ENCODE assay signal across 8 cellular contexts in genomic region chr6:42099340-42100028, GRCh38. TPM values are rescaled to one million over a fixed set of nuclear protein-coding genes. Genes with fewer than 3 reads are reported as not detected.
DNase-seq lines count a peak whose midpoint lies in the region; ATAC-seq and TF ChIP-seq lines count a peak whose summit lies in the region.

No MANE protein-coding gene starts in this region.

- no peaks in the 10 kb centered on the region for H3K27me3 ChIP-seq in osteoblast (ENCODE audit: insufficient read depth, low read length)

- no peak overlapping the region for H3K4me3 ChIP-seq in osteoblast (ENCODE audit: insufficient read depth, low read length)

- ATAC-seq in GM21390 (IDR thresholded peaks at IDR 0.05; ENCODE audit: unreplicated experiment) (no peak), GM21381 (IDR thresholded peaks at IDR 0.05; ENCODE audit: unreplicated experiment) (no peak), GM19455 (IDR thresholded peaks at IDR 0.05; ENCODE audit: unreplicated experiment) (no peak)

- no peaks in the 10 kb centered on the region for H3K9me3 ChIP-seq in osteoblast (ENCODE audit: low read depth, low read length)

- peaks cover 28% of the 10 kb centered on the region for H3K4me1 ChIP-seq in osteoblast (ENCODE audit: insufficient read depth, low read length)

- no peak for TF ChIP-seq CTCF in osteoblast (IDR thresholded peaks at IDR 0.05; ENCODE audit: extremely low read depth, low read depth, low read length)

- H3K79me2 ChIP-seq in osteoblast (ENCODE audit: insufficient read depth, low read length) = no peaks in the 10 kb centered on the region

- no peaks in the 10 kb centered on the region for H4K20me1 ChIP-seq in osteoblast (ENCODE audit: insufficient read depth, low read length)

- H3K27ac ChIP-seq in caudate nucleus (ENCODE audit: low read depth, low read length) (peak overlapping the region; percentile 30), osteoblast (ENCODE audit: low read depth, low read length) (peak overlapping the region; percentile 79)

- in situ Hi-C loops in Caki2 (cut with HindIII; ENCODE audit: low pct_unique_long_range_greater_than_20kb, low sequenced_read_pairs) = no loop called here

- H3K36me3 ChIP-seq in osteoblast (ENCODE audit: insufficient read depth, low read length) = no peaks in the 10 kb centered on the region

- H2AFZ ChIP-seq in osteoblast (ENCODE audit: low read length) = peak overlapping the region; percentile 52

- DNase-seq in Caki2 (ENCODE audit: low read depth) (peak; percentile 31), M059J (ENCODE audit: low read depth) (peak; percentile 83), caudate nucleus (lab: John Stamatoyannopoulos, UW) (peak in 20 of 61 donors; percentile 1 to 62 (median 16)), osteoblast (ENCODE audit: insufficient read length, low spot score, missing footprints) (peak; percentile 95), AG08396 (ENCODE audit: low spot score) (no peak)

- peak overlapping the region; percentile 11 for H3K4me2 ChIP-seq in osteoblast (ENCODE audit: insufficient read depth, low read length)

RNA-seq across cellular contexts. Expression of gene C6orf132, which starts 42.9 kb away (rescaled TPM):
- 1.6 and 7.2 TPM in 2 replicates for total RNA-seq in Caki2 (2014; rRNA removed; shearing (Covaris generic); ENCODE audit: low replicate concordance)
- 0.30 and 2.2 TPM in 2 replicates for total RNA-seq in M059J (2014; rRNA removed; shearing (Covaris generic))
- 2.9 TPM in 2 replicates for total RNA-seq in osteoblast

RNA-seq across cellular contexts. Expression of gene TAF8, which starts 49.2 kb away (rescaled TPM):
- total RNA-seq in Caki2 (2014; rRNA removed; shearing (Covaris generic); ENCODE audit: low replicate concordance) = 20.3 and 28.0 TPM in 2 replicates
- 23.7 and 29.5 TPM in 2 replicates for total RNA-seq in M059J (2014; rRNA removed; shearing (Covaris generic))
- total RNA-seq in osteoblast = 16.3 and 16.5 TPM in 2 replicates
